Comparison of ENCODE assay signal across 2 cellular contexts in genomic region chr1:170576980-170577379, GRCh38.
TF ChIP-seq lines count a peak whose summit lies in the region.

No MANE protein-coding gene starts in this region.

TF ChIP-seq in HepG2, 621 proteins besides CTCF, POLR2A, EP300 and RAD21:
- no peak for TF ChIP-seq ZBTB44 (CRISPR knock-in tag; IDR thresholded peaks at IDR 0.05)
- peak; percentile 35 to 58; a peak in 3 of 4 replicates for TF ChIP-seq MAFK (conservative IDR thresholded peaks at IDR 0.05 in 1 of 2, IDR thresholded peaks at IDR 0.05 in 1 of 2; ENCODE audit: low read length in 2 of 2)
- TF ChIP-seq MAFF (IDR thresholded peaks at IDR 0.05; ENCODE audit: low read depth, low read length): peak; percentile 36; the same call in 1 of the 2 replicates
TF ChIP-seq in HepG2: peak in this region for 2.

TF ChIP-seq in IMR-90, 13 proteins besides CTCF, POLR2A, EP300 and RAD21:
- no peak for TF ChIP-seq RCOR1 (IDR thresholded peaks at IDR 0.05; ENCODE audit: insufficient replicate concordance, low read length)
- peak; percentile 62 for TF ChIP-seq MAFK (IDR thresholded peaks at IDR 0.05; ENCODE audit: low read depth, low read length)
